Comparison of ENCODE assay signal across 25 cellular contexts in genomic region chr11:83956119-83956697, GRCh38.
"Had no signal": no experiment of that assay in that cellular context is flagged by ENCODE, and none has a peak within 500 bp of the region (broad histone marks: within the 10 kb centered on the region; RNA-seq: fewer than 3 reads in every experiment).

No MANE protein-coding gene starts in this region.

- H3K27ac ChIP-seq: colonic mucosa, ovary, sigmoid colon, thoracic aorta, upper lobe of left lung had no signal

- H3K27me3 ChIP-seq: body of pancreas, colonic mucosa, ovary, sigmoid colon, upper lobe of left lung had no signal

- H3K4me3 ChIP-seq: body of pancreas, colonic mucosa, ovary, sigmoid colon, thoracic aorta, upper lobe of left lung had no signal

- H3K4me1 ChIP-seq: colonic mucosa, sigmoid colon had no signal

- H3K36me3 ChIP-seq: colonic mucosa, ovary, sigmoid colon, thoracic aorta, upper lobe of left lung had no signal

- FAIRE-seq: frontal cortex, islet of Langerhans, small intestine had no signal

- DNase-seq: activated CD4-positive, alpha-beta T cell treated with anti-CD3 and anti-CD28 coated beads for 4 hours; activated CD4-positive, alpha-beta T cell treated with anti-CD3 and anti-CD28 coated beads, Interleukin-2, amount 50 U/mL, for 4 hours; activated effector memory CD4-positive, alpha-beta T cell treated with Interleukin-2 at 50 U/mL for 16 hours; activated naive CD4-positive, alpha-beta T cell treated with Interleukin-2 at 50 U/mL for 16 hours; activated T-cell treated with anti-CD3 and anti-CD28 coated beads for 4 hours; anterior cingulate cortex; body of pancreas; cerebellar nuclear complex; colonic mucosa; effector CD8-positive, alpha-beta T cell; left cardiac atrium; midbrain; naive thymus-derived CD4-positive, alpha-beta T cell; sigmoid colon; small intestine; stimulated activated CD4-positive, alpha-beta T cell treated with anti-CD3 and anti-CD28 coated beads, Interleukin-1b, Interleukin-23, amount 100 ng/mL, for 48 hours; stimulated activated CD4-positive, alpha-beta T cell treated with anti-CD3 and anti-CD28 coated beads, Interleukin-4, amount 100 ng/mL, for 4 hours; stimulated activated CD8-positive, alpha-beta memory T cell treated with anti-CD3 and anti-CD28 coated beads, Interleukin-4, amount 100 ng/mL, for 48 hours; stimulated activated naive CD4-positive, alpha-beta T cell; T-helper 2 cell had no signal

- H3K9me3 ChIP-seq: body of pancreas, colonic mucosa, ovary, sigmoid colon, thoracic aorta, upper lobe of left lung had no signal

- ATAC-seq: left cardiac atrium; naive thymus-derived CD4-positive, alpha-beta T cell had no signal
